25 cellular contexts compared by ENCODE assay signal in the genomic region with DNA sequence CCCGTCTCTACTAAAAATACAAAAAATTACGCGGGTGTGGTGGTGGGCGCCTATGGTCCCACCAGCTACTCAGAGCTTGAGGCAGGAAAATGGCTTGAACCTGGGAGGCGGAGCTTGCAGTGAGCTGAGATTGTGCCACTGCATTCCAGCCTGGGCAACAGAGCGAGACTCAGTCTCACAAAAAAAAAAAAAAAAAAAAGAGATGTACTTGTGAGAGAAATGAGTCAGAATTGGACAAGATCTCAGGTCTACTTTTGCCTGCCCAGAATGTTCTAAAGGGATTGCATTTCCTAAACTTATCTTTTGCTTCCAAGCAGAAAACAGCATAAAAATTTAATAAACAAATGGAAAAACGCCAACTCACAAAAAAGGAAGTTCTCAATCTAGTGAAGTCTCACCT.
"Had no signal": no experiment of that assay in that cellular context is flagged by ENCODE, and none has a peak within 500 bp of the region (broad histone marks: within the 10 kb centered on the region; RNA-seq: fewer than 3 reads in every experiment).

No MANE protein-coding gene starts in this region.

- H3K9me3 ChIP-seq: SK-N-SH had no signal

- H3K27ac ChIP-seq: KMS-11, RWPE1 had no signal

- H3K4me1 Mint-ChIP-seq: IgD-negative memory B cell, T-cell had no signal

- FAIRE-seq: HTR-8/SVneo, K562 had no signal

- DNase-seq: Kasumi-1, MM.1S, NCI-H1048, NCI-H1105, NCI-H1436 treated with DMSO at 0.1 percent for 48 hours, NCI-H1694, NCI-H187 treated with DMSO at 0.1 percent for 48 hours, NCI-H2081 treated with DMSO at 0.1 percent for 48 hours, NCI-H2171, NCI-H226, NCI-H446, NCI-H510A, NCI-H524 treated with DMSO at 0.1 percent for 48 hours, NCI-H774, PC-3, SHP77, SK-N-SH, SW 1271, T-cell had no signal

- H3K36me3 Mint-ChIP-seq: IgD-negative memory B cell, T-cell had no signal

- H3K27ac Mint-ChIP-seq: IgD-negative memory B cell, T-cell had no signal

- H3K9ac ChIP-seq: KMS-11, SK-N-SH had no signal

- H3K4me2 ChIP-seq: KMS-11, SK-N-SH had no signal

- ATAC-seq: K562, Panc1, PC-3, T-cell had no signal

- H3K4me3 ChIP-seq: K562 had no signal

- H3K27me3 Mint-ChIP-seq: IgD-negative memory B cell had no signal

- H3K4me3 Mint-ChIP-seq: IgD-negative memory B cell, T-cell had no signal
